ENCODE assay signal across 8 cellular contexts in the genomic region with DNA sequence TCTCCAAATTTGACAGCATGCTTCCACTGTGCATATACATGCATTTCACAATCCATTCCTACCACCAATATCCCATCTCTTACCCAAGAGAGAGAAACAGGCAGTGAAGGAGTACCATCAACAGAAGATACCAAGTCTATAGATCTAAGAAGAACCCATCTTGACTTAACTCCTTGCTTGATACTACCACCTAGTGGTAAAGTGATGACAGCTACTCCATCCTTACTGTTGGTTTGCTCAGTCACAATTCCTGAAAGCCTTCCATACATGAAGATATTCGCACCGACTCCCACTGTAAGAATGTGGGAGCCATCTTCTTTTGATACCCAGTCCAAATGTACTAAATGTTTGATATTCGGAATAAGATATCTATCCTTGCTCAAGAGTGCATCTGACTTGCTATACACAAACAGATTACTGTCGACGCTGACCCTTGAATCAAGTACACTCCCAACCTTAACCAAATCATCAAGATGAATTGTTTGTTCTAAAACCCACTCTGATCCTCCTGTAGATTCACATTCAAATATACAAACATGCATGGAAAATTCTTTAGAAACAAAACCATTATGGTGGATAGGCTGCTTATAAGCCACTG.
DNase-seq lines count a peak whose midpoint lies in the region; ATAC-seq, FAIRE-seq and TF ChIP-seq lines count a peak whose summit lies in the region.

No MANE protein-coding gene starts in this region.

- H3K27ac Mint-ChIP-seq in activated T-helper 1 cell treated with anti-CD3 and anti-CD28 coated beads, Interleukin-12 subunit alpha, Interleukin-12 subunit beta, Interleukin-2, Interleukin-4 antibody, amounts not matched to agents 30 ng/mL and 10 ng/mL and 1 ng/mL, durations not matched to agents 14 hours and 24 hours and 36 hours, result no peak overlapping the region
- no peak overlapping the region for H3K27ac Mint-ChIP-seq in activated T-helper 2 cell treated with anti-CD3 and anti-CD28 coated beads, Interferon-gamma antibody, Interleukin-2, Interleukin-4, amounts not matched to agents 10 μg/mL and 5 μg/mL and 100 μg/mL, durations not matched to agents 14 hours and 24 hours and 36 hours

- H3K4me1 Mint-ChIP-seq in activated T-helper 1 cell treated with anti-CD3 and anti-CD28 coated beads, Interleukin-12 subunit alpha, Interleukin-12 subunit beta, Interleukin-2, Interleukin-4 antibody, amounts not matched to agents 30 ng/mL and 10 ng/mL and 1 ng/mL, durations not matched to agents 14 hours and 24 hours and 36 hours (ENCODE audit: low read depth), result no peaks in the 10 kb centered on the region
- peaks cover 2% of the 10 kb centered on the region for H3K4me1 Mint-ChIP-seq in activated T-helper 2 cell treated with anti-CD3 and anti-CD28 coated beads, Interferon-gamma antibody, Interleukin-2, Interleukin-4, amounts not matched to agents 10 μg/mL and 5 μg/mL and 100 μg/mL, durations not matched to agents 14 hours and 24 hours and 36 hours (ENCODE audit: low read depth)

- H3K9me3 Mint-ChIP-seq in activated T-helper 1 cell treated with anti-CD3 and anti-CD28 coated beads, Interleukin-12 subunit alpha, Interleukin-12 subunit beta, Interleukin-2, Interleukin-4 antibody, amounts not matched to agents 30 ng/mL and 10 ng/mL and 1 ng/mL, durations not matched to agents 14 hours and 24 hours and 36 hours, result no peaks in the 10 kb centered on the region
- no peaks in the 10 kb centered on the region for H3K9me3 Mint-ChIP-seq in activated T-helper 2 cell treated with anti-CD3 and anti-CD28 coated beads, Interferon-gamma antibody, Interleukin-2, Interleukin-4, amounts not matched to agents 10 μg/mL and 5 μg/mL and 100 μg/mL, durations not matched to agents 14 hours and 24 hours and 36 hours

- no peak overlapping the region for H3K4me3 Mint-ChIP-seq in activated T-helper 1 cell treated with anti-CD3 and anti-CD28 coated beads, Interleukin-12 subunit alpha, Interleukin-12 subunit beta, Interleukin-2, Interleukin-4 antibody, amounts not matched to agents 30 ng/mL and 10 ng/mL and 1 ng/mL, durations not matched to agents 14 hours and 24 hours and 36 hours
- no peak overlapping the region for H3K4me3 Mint-ChIP-seq in activated T-helper 2 cell treated with anti-CD3 and anti-CD28 coated beads, Interferon-gamma antibody, Interleukin-2, Interleukin-4, amounts not matched to agents 10 μg/mL and 5 μg/mL and 100 μg/mL, durations not matched to agents 14 hours and 24 hours and 36 hours (ENCODE audit: low read depth)

- intact Hi-C loops in activated T-helper 1 cell treated with anti-CD3 and anti-CD28 coated beads, Interleukin-12 subunit alpha, Interleukin-12 subunit beta, Interleukin-2, Interleukin-4 antibody, amounts not matched to agents 30 ng/mL and 10 ng/mL and 1 ng/mL, durations not matched to agents 14 hours and 24 hours and 36 hours (cut with micrococcal nuclease), result loop anchor here (1.0 kb wide), 1 partner anchor 336 kb away; no protein-coding TSS in a partner anchor
- intact Hi-C loops in activated T-helper 2 cell treated with anti-CD3 and anti-CD28 coated beads, Interferon-gamma antibody, Interleukin-2, Interleukin-4, amounts not matched to agents 10 μg/mL and 5 μg/mL and 100 μg/mL, durations not matched to agents 14 hours and 24 hours and 36 hours (cut with micrococcal nuclease), result no loop called here

- H3K9me3 ChIP-seq in iPS DF 6.9 (ENCODE audit: control insufficient read depth, insufficient read depth, low read length), result no peaks in the 10 kb centered on the region

- H3K27me3 Mint-ChIP-seq in activated T-helper 1 cell treated with anti-CD3 and anti-CD28 coated beads, Interleukin-12 subunit alpha, Interleukin-12 subunit beta, Interleukin-2, Interleukin-4 antibody, amounts not matched to agents 30 ng/mL and 10 ng/mL and 1 ng/mL, durations not matched to agents 14 hours and 24 hours and 36 hours (ENCODE audit: insufficient read depth), result no peaks in the 10 kb centered on the region
- no peaks in the 10 kb centered on the region for H3K27me3 Mint-ChIP-seq in activated T-helper 2 cell treated with anti-CD3 and anti-CD28 coated beads, Interferon-gamma antibody, Interleukin-2, Interleukin-4, amounts not matched to agents 10 μg/mL and 5 μg/mL and 100 μg/mL, durations not matched to agents 14 hours and 24 hours and 36 hours (ENCODE audit: low read depth)

- no peaks in the 10 kb centered on the region for H3K27me3 ChIP-seq in iPS DF 6.9 (ENCODE audit: control insufficient read depth, insufficient read depth, low read length)

- no peaks in the 10 kb centered on the region for H3K36me3 Mint-ChIP-seq in activated T-helper 1 cell treated with anti-CD3 and anti-CD28 coated beads, Interleukin-12 subunit alpha, Interleukin-12 subunit beta, Interleukin-2, Interleukin-4 antibody, amounts not matched to agents 30 ng/mL and 10 ng/mL and 1 ng/mL, durations not matched to agents 14 hours and 24 hours and 36 hours (ENCODE audit: low read depth)
- no peaks in the 10 kb centered on the region for H3K36me3 Mint-ChIP-seq in activated T-helper 2 cell treated with anti-CD3 and anti-CD28 coated beads, Interferon-gamma antibody, Interleukin-2, Interleukin-4, amounts not matched to agents 10 μg/mL and 5 μg/mL and 100 μg/mL, durations not matched to agents 14 hours and 24 hours and 36 hours (ENCODE audit: low read depth)

- FAIRE-seq in HTR-8/SVneo (lab: Jason Lieb, UNC), result no peak

- H3K36me3 ChIP-seq in iPS DF 6.9 (ENCODE audit: control insufficient read depth, insufficient read depth, low read length), result no peaks in the 10 kb centered on the region

- no peak overlapping the region for H3K27ac ChIP-seq in iPS DF 6.9 (ENCODE audit: low read length)

- H3K4me3 ChIP-seq in iPS DF 6.9 (ENCODE audit: low read length), result no peak overlapping the region

- H3K4me1 ChIP-seq in iPS DF 6.9 (ENCODE audit: control insufficient read depth, insufficient read depth, low read length), result no peaks in the 10 kb centered on the region

- peak; percentile 85 for ATAC-seq in SK-N-SH treated with all-trans-retinoic acid at 6 μM for 48 hours
- no peak for ATAC-seq in HG03159 (IDR thresholded peaks at IDR 0.05; ENCODE audit: unreplicated experiment)
- ATAC-seq in GM18498 (IDR thresholded peaks at IDR 0.05; ENCODE audit: unreplicated experiment), result no peak

- WGBS in iPS DF 6.9 (ENCODE audit: insufficient coverage, insufficient read length), result no CpG with 5 or more reads among the region's 5 CpGs

- DNase-seq in D341Med (ENCODE audit: low spot score) (peak; percentile 40), HTR-8/SVneo (ENCODE audit: insufficient read length, low spot score) (peak; percentile 48), iPS DF 6.9 (ENCODE audit: low read depth, low spot score) (peak; percentile 27)
- DNase-seq in activated T-helper 1 cell treated with anti-CD3 and anti-CD28 coated beads, Interleukin-12 subunit alpha, Interleukin-12 subunit beta, Interleukin-2, Interleukin-4 antibody, amounts not matched to agents 30 ng/mL and 10 ng/mL and 1 ng/mL, durations not matched to agents 14 hours and 24 hours and 36 hours (ENCODE audit: low spot score), result no peak
- no peak for DNase-seq in activated T-helper 2 cell treated with anti-CD3 and anti-CD28 coated beads, Interferon-gamma antibody, Interleukin-2, Interleukin-4, amounts not matched to agents 10 μg/mL and 5 μg/mL and 100 μg/mL, durations not matched to agents 14 hours and 24 hours and 36 hours (ENCODE audit: low spot score)

TF ChIP-seq in SK-N-SH treated with all-trans-retinoic acid at 6 μM for 48 hours, 23 proteins besides CTCF, POLR2A, EP300 and RAD21:
- no peak for TF ChIP-seq ZC3H10 (CRISPR knock-in tag; IDR thresholded peaks at IDR 0.05)
- TF ChIP-seq RARB (CRISPR knock-in tag; IDR thresholded peaks at IDR 0.05), result no peak
- no peak for TF ChIP-seq CSDC2 (CRISPR knock-in tag; IDR thresholded peaks at IDR 0.05)
- TF ChIP-seq, protein P1, sequence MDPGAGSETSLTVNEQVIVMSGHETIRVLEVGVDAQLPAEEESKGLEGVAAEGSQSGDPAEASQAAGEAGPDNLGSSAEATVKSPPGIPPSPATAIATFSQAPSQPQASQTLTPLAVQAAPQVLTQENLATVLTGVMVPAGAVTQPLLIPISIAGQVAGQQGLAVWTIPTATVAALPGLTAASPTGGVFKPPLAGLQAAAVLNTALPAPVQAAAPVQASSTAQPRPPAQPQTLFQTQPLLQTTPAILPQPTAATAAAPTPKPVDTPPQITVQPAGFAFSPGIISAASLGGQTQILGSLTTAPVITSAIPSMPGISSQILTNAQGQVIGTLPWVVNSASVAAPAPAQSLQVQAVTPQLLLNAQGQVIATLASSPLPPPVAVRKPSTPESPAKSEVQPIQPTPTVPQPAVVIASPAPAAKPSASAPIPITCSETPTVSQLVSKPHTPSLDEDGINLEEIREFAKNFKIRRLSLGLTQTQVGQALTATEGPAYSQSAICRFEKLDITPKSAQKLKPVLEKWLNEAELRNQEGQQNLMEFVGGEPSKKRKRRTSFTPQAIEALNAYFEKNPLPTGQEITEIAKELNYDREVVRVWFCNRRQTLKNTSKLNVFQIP (CRISPR knock-in tag; IDR thresholded peaks at IDR 0.05; ENCODE audit: borderline replicate concordance, low read depth), result no peak
- TF ChIP-seq ZFP30 (CRISPR knock-in tag; IDR thresholded peaks at IDR 0.05), result no peak
- TF ChIP-seq ZNF8 (CRISPR knock-in tag; IDR thresholded peaks at IDR 0.05), result no peak
- TF ChIP-seq BACH2 (CRISPR knock-in tag; IDR thresholded peaks at IDR 0.05; ENCODE audit: borderline replicate concordance), result no peak
- no peak for TF ChIP-seq GLIS3 (CRISPR knock-in tag; IDR thresholded peaks at IDR 0.05)
- no peak for TF ChIP-seq TOX (CRISPR knock-in tag; IDR thresholded peaks at IDR 0.05; ENCODE audit: borderline replicate concordance)
- TF ChIP-seq ZNF70 (CRISPR knock-in tag; IDR thresholded peaks at IDR 0.05), result no peak

Comparison
In these comparisons a context has a peak if more than half of its experiments do, and no peak if none do; other contexts are left out.
1. DNase-seq: peak in D341Med (single experiment), HTR-8/SVneo (single experiment) and iPS DF 6.9 (single experiment); none in activated T-helper 1 cell treated with anti-CD3 and anti-CD28 coated beads, Interleukin-12 subunit alpha, Interleukin-12 subunit beta, Interleukin-2, Interleukin-4 antibody, amounts not matched to agents 30 ng/mL and 10 ng/mL and 1 ng/mL, durations not matched to agents 14 hours and 24 hours and 36 hours (single experiment) and activated T-helper 2 cell treated with anti-CD3 and anti-CD28 coated beads, Interferon-gamma antibody, Interleukin-2, Interleukin-4, amounts not matched to agents 10 μg/mL and 5 μg/mL and 100 μg/mL, durations not matched to agents 14 hours and 24 hours and 36 hours (single experiment).